ENCODE assay signal across 17 cellular contexts in the genomic region with DNA sequence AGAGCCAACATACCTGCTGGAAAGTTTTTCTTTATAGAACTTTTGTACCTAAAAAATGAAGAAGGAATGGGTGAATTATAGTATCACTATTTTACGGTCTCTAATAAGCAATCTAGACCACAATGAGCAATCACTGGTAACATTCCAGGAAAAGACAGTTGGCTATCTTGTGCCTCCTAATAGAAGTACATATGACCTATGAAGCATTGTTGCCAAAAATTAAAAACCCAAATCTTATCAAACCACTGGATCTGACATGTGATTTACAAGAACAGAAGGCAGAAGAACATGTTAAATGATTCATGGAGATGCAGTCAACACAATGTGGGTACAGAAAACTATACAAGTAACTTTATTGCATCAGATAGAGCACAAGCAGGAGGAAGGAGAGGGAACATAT. TPM values are rescaled to one million over a fixed set of nuclear protein-coding genes. Genes with fewer than 3 reads are reported as not detected.
DNase-seq lines count a peak whose midpoint lies in the region; ATAC-seq, FAIRE-seq and TF ChIP-seq lines count a peak whose summit lies in the region.
"Had no signal": no experiment of that assay in that cellular context is flagged by ENCODE, and none has a peak within 500 bp of the region (broad histone marks: within the 10 kb centered on the region; RNA-seq: fewer than 3 reads in every experiment).

No MANE protein-coding gene starts in this region.

- no peaks in the 10 kb centered on the region for H3K27me3 Mint-ChIP-seq in activated naive CD4-positive, alpha-beta T cell treated with anti-CD3 and anti-CD28 coated beads for 36 hours (ENCODE audit: low read depth)
- no peaks in the 10 kb centered on the region for H3K27me3 Mint-ChIP-seq in stimulated activated naive CD8-positive, alpha-beta T cell treated with anti-CD3 and anti-CD28 coated beads, Interleukin-15, amount 100 ng/mL, for 72 hours

- WGBS in aorta, 2 donors: 88 to 91% methylated on average over 1 of the region's 1 CpG

- H3K4me1 ChIP-seq in aorta (ENCODE audit: control insufficient read depth in 1 of 2, insufficient read depth in 2 of 2, low read length in 2 of 2): no peaks in the 10 kb centered on the region
- H3K4me1 ChIP-seq: right atrium auricular region had no signal

- peaks cover 12 to 13% of the 10 kb centered on the region in 2 donors for H3K36me3 Mint-ChIP-seq in activated naive CD4-positive, alpha-beta T cell treated with anti-CD3 and anti-CD28 coated beads, Interleukin-2, amount 50 U/mL, for 72 hours
- peaks cover 33% of the 10 kb centered on the region for H3K36me3 Mint-ChIP-seq in activated naive CD4-positive, alpha-beta T cell treated with anti-CD3 and anti-CD28 coated beads for 36 hours (ENCODE audit: low read depth)

- POLR2A ChIA-PET in GM10248 (lab: Yijun Ruan, JAX): no interaction called here

- H3K9me3 Mint-ChIP-seq in activated naive CD4-positive, alpha-beta T cell treated with anti-CD3 and anti-CD28 coated beads, Interleukin-2, amount 50 U/mL, for 72 hours: no peaks in the 10 kb centered on the region
- H3K9me3 Mint-ChIP-seq in activated naive CD4-positive, alpha-beta T cell treated with anti-CD3 and anti-CD28 coated beads for 36 hours: no peaks in the 10 kb centered on the region
- H3K9me3 Mint-ChIP-seq in stimulated activated naive CD8-positive, alpha-beta T cell treated with anti-CD3 and anti-CD28 coated beads, Interleukin-15, amount 100 ng/mL, for 72 hours: no peaks in the 10 kb centered on the region

- H3K9me3 ChIP-seq in aorta (ENCODE audit: control insufficient read depth, low read length): no peaks in the 10 kb centered on the region
- H3K9me3 ChIP-seq: body of pancreas, right atrium auricular region, suprapubic skin had no signal

- H3K27ac ChIP-seq in VCaP (peak overlapping the region; percentile 34), aorta (ENCODE audit: low read depth in 1 of 2, low read length in 2 of 2) (no peak overlapping the region)
- H3K27ac ChIP-seq: body of pancreas, right atrium auricular region, suprapubic skin had no signal

- intact Hi-C loops in activated naive CD4-positive, alpha-beta T cell treated with anti-CD3 and anti-CD28 coated beads for 36 hours (cut with micrococcal nuclease): no loop called here
- intact Hi-C loops in aorta (cut with DNase I): no loop called here

- no peak overlapping the region for H3K4me3 ChIP-seq in fibroblast of mammary gland (ENCODE audit: control insufficient read depth, low read depth, low read length)
- no peak overlapping the region for H3K4me3 ChIP-seq in aorta (ENCODE audit: low read length in 2 of 2)
- H3K4me3 ChIP-seq: body of pancreas, right atrium auricular region, suprapubic skin had no signal

- no peak for TF ChIP-seq CTCF in VCaP (conservative IDR thresholded peaks at IDR 0.05)
- no peak for TF ChIP-seq CTCF in fibroblast of mammary gland (conservative IDR thresholded peaks at IDR 0.05; ENCODE audit: control insufficient read depth, insufficient read depth, low read depth, low read length)
- no peak for TF ChIP-seq CTCF in GM10248 (IDR thresholded peaks at IDR 0.05; ENCODE audit: control extremely low read depth, extremely low read depth, low read depth, missing control alignments)

- no peak for DNase-seq in activated naive CD4-positive, alpha-beta T cell treated with anti-CD3 and anti-CD28 coated beads, Interleukin-2, amount 50 U/mL, for 72 hours (ENCODE audit: low spot score in 2 of 2)
- no peak for DNase-seq in activated naive CD4-positive, alpha-beta T cell treated with anti-CD3 and anti-CD28 coated beads for 36 hours
- DNase-seq in fibroblast of mammary gland (ENCODE audit: low read depth) (peak; percentile 62), frontal cortex (ENCODE audit: low spot score in 2 of 2) (no peak), GM10248 (ENCODE audit: extremely low spot score) (no peak), aorta (no peak)
- no peak for DNase-seq in stimulated activated naive CD8-positive, alpha-beta T cell treated with anti-CD3 and anti-CD28 coated beads, Interleukin-15, amount 100 ng/mL, for 72 hours
- DNase-seq: activated CD4-positive, alpha-beta T cell treated with anti-CD3 and anti-CD28 coated beads for 1 hour; body of pancreas; dermis blood vessel endothelial cell; hippocampal formation; NCI-H1694; NCI-H446 treated with DMSO at 0.1 percent for 48 hours; Right ventricle myocardium superior had no signal

- H3K4me1 Mint-ChIP-seq in activated naive CD4-positive, alpha-beta T cell treated with anti-CD3 and anti-CD28 coated beads for 36 hours (ENCODE audit: low read depth): peaks cover 2% of the 10 kb centered on the region
- peaks cover 13% of the 10 kb centered on the region for H3K4me1 Mint-ChIP-seq in stimulated activated naive CD8-positive, alpha-beta T cell treated with anti-CD3 and anti-CD28 coated beads, Interleukin-15, amount 100 ng/mL, for 72 hours

- H3K27ac Mint-ChIP-seq in activated naive CD4-positive, alpha-beta T cell treated with anti-CD3 and anti-CD28 coated beads, Interleukin-2, amount 50 U/mL, for 72 hours: peak overlapping the region; percentile 14 to 86
- H3K27ac Mint-ChIP-seq in activated naive CD4-positive, alpha-beta T cell treated with anti-CD3 and anti-CD28 coated beads for 36 hours: no peak overlapping the region
- H3K27ac Mint-ChIP-seq in stimulated activated naive CD8-positive, alpha-beta T cell treated with anti-CD3 and anti-CD28 coated beads, Interleukin-15, amount 100 ng/mL, for 72 hours: peak overlapping the region; percentile 48 to 72

- peak in 1 of 2 donors; percentile 5 for ATAC-seq in activated naive CD4-positive, alpha-beta T cell treated with anti-CD3 and anti-CD28 coated beads, Interleukin-2, amount 50 U/mL, for 72 hours
- ATAC-seq in stimulated activated naive CD8-positive, alpha-beta T cell treated with anti-CD3 and anti-CD28 coated beads, Interleukin-15, amount 100 ng/mL, for 72 hours: no peak
- no peak for ATAC-seq in aorta (ENCODE audit: low FRiP score)
- ATAC-seq: body of pancreas had no signal

- CTCF ChIA-PET in activated naive CD4-positive, alpha-beta T cell treated with anti-CD3 and anti-CD28 coated beads for 36 hours (lab: Charles Lee): no interaction called here
- CTCF ChIA-PET in GM10248 (lab: Yijun Ruan, JAX): no interaction called here

- H3K27me3 ChIP-seq in aorta (ENCODE audit: control insufficient read depth in 1 of 2, insufficient read depth in 2 of 2, low read length in 1 of 2): no peaks in the 10 kb centered on the region
- H3K27me3 ChIP-seq: body of pancreas, right atrium auricular region, suprapubic skin had no signal

- H3K36me3 ChIP-seq in aorta (ENCODE audit: control insufficient read depth in 1 of 2, insufficient read depth in 2 of 2, low read length in 1 of 2): peaks cover 3% of the 10 kb centered on the region in 2 donors

- H3K4me3 Mint-ChIP-seq in activated naive CD4-positive, alpha-beta T cell treated with anti-CD3 and anti-CD28 coated beads for 36 hours: no peak overlapping the region
- no peak overlapping the region for H3K4me3 Mint-ChIP-seq in stimulated activated naive CD8-positive, alpha-beta T cell treated with anti-CD3 and anti-CD28 coated beads, Interleukin-15, amount 100 ng/mL, for 72 hours

- no peak for FAIRE-seq in frontal cortex (lab: Jason Lieb, UNC)

RNA-seq across cellular contexts. Expression of a gene that starts 14.5 kb away (rescaled TPM):
- 1 to 10 TPM; 1.6 to 5.1 TPM for total RNA-seq in activated naive CD4-positive, alpha-beta T cell treated with anti-CD3 and anti-CD28 coated beads, Interleukin-2, amount 50 U/mL, for 72 hours
- 1 to 10 TPM; 3.4 to 3.6 TPM for total RNA-seq in activated naive CD4-positive, alpha-beta T cell treated with anti-CD3 and anti-CD28 coated beads for 36 hours
- total RNA-seq in frontal cortex (0.41 TPM), aorta (1 to 10 TPM; 4.5 to 8.0 TPM)
- 1 to 10 TPM in 1 of 2 donors, under 1 TPM in 1; 0.88 to 8.6 TPM for polyA plus RNA-seq in aorta

RNA-seq across cellular contexts. Expression of a gene that starts 47.4 kb away (rescaled TPM):
- total RNA-seq in activated naive CD4-positive, alpha-beta T cell treated with anti-CD3 and anti-CD28 coated beads, Interleukin-2, amount 50 U/mL, for 72 hours: 100 to 1,000 TPM; 283 to 303 TPM
- 100 to 1,000 TPM; 306 to 310 TPM for total RNA-seq in activated naive CD4-positive, alpha-beta T cell treated with anti-CD3 and anti-CD28 coated beads for 36 hours
- 105 TPM for total RNA-seq in frontal cortex
- 10 to 100 TPM; 88.5 to 97.1 TPM for total RNA-seq in aorta
- polyA plus RNA-seq in aorta: 100 to 1,000 TPM; 126 to 204 TPM

RNA-seq across cellular contexts. Expression of a gene that starts 54.8 kb away (rescaled TPM):
- total RNA-seq in activated naive CD4-positive, alpha-beta T cell treated with anti-CD3 and anti-CD28 coated beads, Interleukin-2, amount 50 U/mL, for 72 hours: 10 to 100 TPM; 69.1 to 71.7 TPM
- total RNA-seq in activated naive CD4-positive, alpha-beta T cell treated with anti-CD3 and anti-CD28 coated beads for 36 hours: 10 to 100 TPM; 47.6 to 51.7 TPM
- total RNA-seq in frontal cortex (67.7 TPM), aorta (10 to 100 TPM; 33.9 to 49.4 TPM)
- polyA plus RNA-seq in aorta: 10 to 100 TPM in 1 of 2 donors, 1 to 10 TPM in 1; 7.9 to 10.1 TPM
